12 cellular contexts compared by ENCODE assay signal in the genomic region with DNA sequence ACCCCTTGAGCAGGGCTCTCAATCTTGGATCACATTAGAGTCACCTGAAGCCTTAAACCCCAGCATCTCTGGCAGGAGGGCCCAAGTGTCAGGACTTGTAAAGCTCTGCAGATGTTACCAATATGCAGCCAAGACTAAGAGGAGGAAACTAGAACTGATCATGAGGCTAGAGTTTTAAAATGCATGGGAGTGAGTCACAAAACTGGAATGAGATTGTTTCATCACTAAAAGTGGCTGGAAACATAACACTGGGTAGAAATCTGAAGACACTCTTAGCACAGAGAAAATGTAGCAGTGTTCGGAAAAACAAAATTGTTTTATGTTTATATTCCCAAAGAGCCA.
DNase-seq lines count a peak whose midpoint lies in the region; ATAC-seq and TF ChIP-seq lines count a peak whose summit lies in the region.
"Had no signal": no experiment of that assay in that cellular context is flagged by ENCODE, and none has a peak within 500 bp of the region (broad histone marks: within the 10 kb centered on the region; RNA-seq: fewer than 3 reads in every experiment).

No MANE protein-coding gene starts in this region.

- H4K5ac ChIP-seq in IMR-90 (ENCODE audit: low read depth, low read length): no peak overlapping the region

- no peak overlapping the region for H2AK5ac ChIP-seq in IMR-90 (ENCODE audit: low read depth, low read length)

- no peak overlapping the region for H2BK120ac ChIP-seq in IMR-90 (ENCODE audit: low read depth, low read length)

- H3K9me1 ChIP-seq in IMR-90 (ENCODE audit: insufficient read depth, low read length): no peaks in the 10 kb centered on the region

- no peak overlapping the region for H2BK5ac ChIP-seq in IMR-90 (ENCODE audit: low read depth, low read length, poor library complexity, severe bottlenecking)

- no peak overlapping the region for H3K18ac ChIP-seq in IMR-90 (ENCODE audit: low read depth, low read length)

- H3K4me3 Mint-ChIP-seq in progenitor cell of endocrine pancreas (ENCODE audit: low read depth): no peak overlapping the region
- H3K4me3 Mint-ChIP-seq: activated naive CD8-positive, alpha-beta T cell; nephron progenitor cell had no signal

- no peak overlapping the region for H2AFZ ChIP-seq in IMR-90 (replicated peaks; ENCODE audit: low read length, poor library complexity)

- POLR2A ChIA-PET in IMR-90 (lab: Charles Lee; ENCODE audit: unreplicated experiment): no interaction called here

- no peak overlapping the region for H2BK20ac ChIP-seq in IMR-90 (ENCODE audit: low read depth, low read length)

- H3K4me1 Mint-ChIP-seq in progenitor cell of endocrine pancreas (ENCODE audit: low read depth): peaks cover 7% of the 10 kb centered on the region
- H3K4me1 Mint-ChIP-seq: nephron progenitor cell had no signal

- H2AK9ac ChIP-seq in IMR-90 (replicated peaks; ENCODE audit: low read depth, low read length, poor library complexity): no peak overlapping the region

- no peak overlapping the region for H3K56ac ChIP-seq in IMR-90 (ENCODE audit: extremely low read depth, insufficient read depth, low read length)

- no TSS peak for BruUV-seq in IMR-90 (replicated peaks; lab: Mats Ljungman, UMichigan)

- dilution Hi-C loops in IMR-90 (cut with HindIII; ENCODE audit: low sequenced_read_pairs, unreplicated experiment): no loop called here

- no peak overlapping the region for H2BK15ac ChIP-seq in IMR-90 (ENCODE audit: low read depth, low read length)

- H3K27ac Mint-ChIP-seq in progenitor cell of endocrine pancreas: no peak overlapping the region
- H3K27ac Mint-ChIP-seq: activated naive CD8-positive, alpha-beta T cell; nephron progenitor cell had no signal

- H3K4me2 ChIP-seq in IMR-90 (ENCODE audit: low read depth, low read length): no peak overlapping the region; the same call in 1 of the 2 replicates

- ATAC-seq in IMR-90 (ENCODE audit: low read depth): peak; percentile 94
- peak; percentile 76 for ATAC-seq in lung (ENCODE audit: insufficient read depth, low FRiP score)
- peak; percentile 35 for ATAC-seq in upper lobe of right lung
- ATAC-seq: activated CD4-positive, CD25-positive, alpha-beta regulatory T cell treated with anti-CD3 and anti-CD28 coated beads, Interleukin-2, amount 50 U/mL, for 24 hours had no signal

- CTCF ChIA-PET in IMR-90 (lab: Yijun Ruan, JAX): interaction anchor here (1.0 to 1.5 kb wide), 3 partner anchors 9 to 72 kb away, joined by 3 read pairs; no protein-coding TSS in a partner anchor

- no peaks in the 10 kb centered on the region for H3K36me3 Mint-ChIP-seq in progenitor cell of endocrine pancreas (ENCODE audit: insufficient read depth)
- H3K36me3 Mint-ChIP-seq: activated naive CD8-positive, alpha-beta T cell had no signal

- no peak overlapping the region for H4K8ac ChIP-seq in IMR-90 (ENCODE audit: low read depth in 2 of 2, low read length in 2 of 2)

- peaks cover 2% of the 10 kb centered on the region; the same call in 1 of the 2 replicates for H3K4me1 ChIP-seq in IMR-90 (ENCODE audit: control insufficient read depth, insufficient read depth, low read length)
- H3K4me1 ChIP-seq in lung (ENCODE audit: control insufficient read depth in 2 of 2, insufficient read depth in 2 of 2, low read length in 2 of 2): no peaks in the 10 kb centered on the region
- H3K4me1 ChIP-seq in upper lobe of right lung: no peaks in the 10 kb centered on the region

- no peak overlapping the region for H3K14ac ChIP-seq in IMR-90 (replicated peaks; ENCODE audit: low read depth, low read length)

- H3K9me3 ChIP-seq in IMR-90 (ENCODE audit: control insufficient read depth, insufficient read depth, low read length) (no peaks in the 10 kb centered on the region), lung (ENCODE audit: control insufficient read depth in 2 of 2, insufficient read depth in 1 of 2, low read length in 1 of 2) (no peaks in the 10 kb centered on the region), upper lobe of right lung (no peaks in the 10 kb centered on the region)

- H3K79me1 ChIP-seq in IMR-90 (ENCODE audit: low read depth in 1 of 2, low read length in 2 of 2): no peaks in the 10 kb centered on the region

- in situ Hi-C loops in IMR-90 (cut with MboI; ENCODE audit: low sequenced_read_pairs): no loop called here

- TF ChIP-seq POLR2A in IMR-90 (IDR thresholded peaks at IDR 0.05; ENCODE audit: low read depth, low read length): no peak

- no peak overlapping the region for H4K91ac ChIP-seq in IMR-90 (ENCODE audit: insufficient read depth, low read depth, low read length)

- H3K27me3 ChIP-seq in IMR-90 (ENCODE audit: control insufficient read depth, insufficient read depth, low read length): no peaks in the 10 kb centered on the region
- no peaks in the 10 kb centered on the region for H3K27me3 ChIP-seq in lung (ENCODE audit: control insufficient read depth, insufficient read depth)
- no peaks in the 10 kb centered on the region for H3K27me3 ChIP-seq in upper lobe of right lung

- no peak overlapping the region for H3K23ac ChIP-seq in IMR-90 (ENCODE audit: low read depth, low read length)

- H3K36me3 ChIP-seq in IMR-90 (ENCODE audit: control insufficient read depth, insufficient read depth, low read length) (no peaks in the 10 kb centered on the region), lung (ENCODE audit: control insufficient read depth in 2 of 2, insufficient read depth in 2 of 2, low read length in 2 of 2) (no peaks in the 10 kb centered on the region), upper lobe of right lung (no peaks in the 10 kb centered on the region)

- no peak overlapping the region for H3K4me3 ChIP-seq in IMR-90 (ENCODE audit: insufficient read depth, low read depth, low read length)
- no peak overlapping the region for H3K4me3 ChIP-seq in epithelial cell of esophagus (ENCODE audit: low read length)
- no peak overlapping the region for H3K4me3 ChIP-seq in lung
- H3K4me3 ChIP-seq in upper lobe of right lung: no peak overlapping the region

- no peaks in the 10 kb centered on the region for H4K20me1 ChIP-seq in IMR-90 (ENCODE audit: insufficient read depth, low read length)

- peaks cover 2% of the 10 kb centered on the region for H3K27me3 Mint-ChIP-seq in progenitor cell of endocrine pancreas

- no peak overlapping the region for H3K9ac ChIP-seq in IMR-90 (ENCODE audit: low read depth, low read length)

- peak overlapping the region; percentile 25; the same call in 1 of the 2 replicates for H3K27ac ChIP-seq in IMR-90 (ENCODE audit: insufficient read depth, low read length)
- no peak overlapping the region for H3K27ac ChIP-seq in lung (ENCODE audit: low read depth in 1 of 2, low read length in 1 of 2)
- H3K27ac ChIP-seq in upper lobe of right lung: no peak overlapping the region

- no peak for TF ChIP-seq RAD21 in IMR-90 (IDR thresholded peaks at IDR 0.05; ENCODE audit: low read length)

- no peak for TF ChIP-seq CTCF in IMR-90 (conservative IDR thresholded peaks at IDR 0.05; ENCODE audit: low read depth, low read length)
- TF ChIP-seq CTCF in epithelial cell of esophagus (IDR thresholded peaks at IDR 0.05; ENCODE audit: insufficient read depth, low read depth, low read length, missing control alignments): no peak
- TF ChIP-seq CTCF in lung (IDR thresholded peaks at IDR 0.05; ENCODE audit: control extremely low read depth, extremely low read depth): no peak
- TF ChIP-seq CTCF in upper lobe of right lung (IDR thresholded peaks at IDR 0.05): no peak
- no peak for TF ChIP-seq CTCF in GM20000 (IDR thresholded peaks at IDR 0.05; ENCODE audit: extremely low read depth, missing control alignments)
- no peak for TF ChIP-seq CTCF in progenitor cell of endocrine pancreas (IDR thresholded peaks at IDR 0.05; ENCODE audit: unreplicated experiment)

- no peak overlapping the region for H3K4ac ChIP-seq in IMR-90 (ENCODE audit: low read depth, low read length)

- DNase-seq in IMR-90: peak; percentile 70
- peak; percentile 60 for DNase-seq in epithelial cell of esophagus (ENCODE audit: low read depth)
- DNase-seq in lung (ENCODE audit: low spot score): no peak
- no peak for DNase-seq in upper lobe of right lung
- no peak for DNase-seq in GM20000 (ENCODE audit: low spot score)
- no peak for DNase-seq in putamen (ENCODE audit: low spot score)
- no peak for DNase-seq in occipital lobe (lab: John Stamatoyannopoulos, UW)
- no peak for DNase-seq in progenitor cell of endocrine pancreas (ENCODE audit: low spot score, unreplicated experiment)
- DNase-seq: GF-D8, nephron progenitor cell had no signal

- intact Hi-C loops in IMR-90 (cut with micrococcal nuclease) (no loop called here), upper lobe of right lung (cut with DNase I) (no loop called here)

- no CpG with 5 or more reads among the region's 1 CpG for WGBS in IMR-90 (ENCODE audit: extremely low coverage in 2 of 2, insufficient read length in 1 of 2), 2 experiments
- WGBS in lung, 2 donors: 80 to 92% methylated on average over 1 of the region's 1 CpG

- H3K9me3 Mint-ChIP-seq in progenitor cell of endocrine pancreas (ENCODE audit: low read depth): no peaks in the 10 kb centered on the region
- H3K9me3 Mint-ChIP-seq: nephron progenitor cell had no signal

TF ChIP-seq in IMR-90, 13 proteins besides CTCF, POLR2A, EP300 and RAD21:
- TF ChIP-seq CEBPB (IDR thresholded peaks at IDR 0.05; ENCODE audit: low read depth, low read length) (peak; percentile 74), MAFK (IDR thresholded peaks at IDR 0.05; ENCODE audit: low read depth, low read length) (no peak), FOS (IDR thresholded peaks at IDR 0.05; ENCODE audit: low read depth, low read length) (peak; percentile 48; the same call in 1 of the 2 replicates), RCOR1 (IDR thresholded peaks at IDR 0.05; ENCODE audit: insufficient replicate concordance, low read length) (no peak)
- TF ChIP-seq, protein P1, sequence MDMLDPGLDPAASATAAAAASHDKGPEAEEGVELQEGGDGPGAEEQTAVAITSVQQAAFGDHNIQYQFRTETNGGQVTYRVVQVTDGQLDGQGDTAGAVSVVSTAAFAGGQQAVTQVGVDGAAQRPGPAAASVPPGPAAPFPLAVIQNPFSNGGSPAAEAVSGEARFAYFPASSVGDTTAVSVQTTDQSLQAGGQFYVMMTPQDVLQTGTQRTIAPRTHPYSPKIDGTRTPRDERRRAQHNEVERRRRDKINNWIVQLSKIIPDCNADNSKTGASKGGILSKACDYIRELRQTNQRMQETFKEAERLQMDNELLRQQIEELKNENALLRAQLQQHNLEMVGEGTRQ (IDR thresholded peaks at IDR 0.05; ENCODE audit: low read depth, low read length): no peak
TF ChIP-seq in IMR-90: peak in this region for 2.

Comparison
In these comparisons a context has a peak if more than half of its experiments do, and no peak if none do; other contexts are left out.
1. ATAC-seq: peak in every context shown above with its lines; median percentile 94 in IMR-90; 76 in lung; 35 in upper lobe of right lung.
2. DNase-seq: peak in IMR-90 (single experiment) and epithelial cell of esophagus (single experiment); none in lung (single experiment), upper lobe of right lung (single experiment), GM20000 (single experiment), putamen (single experiment), occipital lobe (single experiment) and progenitor cell of endocrine pancreas (single experiment).